Comparison of ENCODE assay signal across 19 cellular contexts in the genomic region with DNA sequence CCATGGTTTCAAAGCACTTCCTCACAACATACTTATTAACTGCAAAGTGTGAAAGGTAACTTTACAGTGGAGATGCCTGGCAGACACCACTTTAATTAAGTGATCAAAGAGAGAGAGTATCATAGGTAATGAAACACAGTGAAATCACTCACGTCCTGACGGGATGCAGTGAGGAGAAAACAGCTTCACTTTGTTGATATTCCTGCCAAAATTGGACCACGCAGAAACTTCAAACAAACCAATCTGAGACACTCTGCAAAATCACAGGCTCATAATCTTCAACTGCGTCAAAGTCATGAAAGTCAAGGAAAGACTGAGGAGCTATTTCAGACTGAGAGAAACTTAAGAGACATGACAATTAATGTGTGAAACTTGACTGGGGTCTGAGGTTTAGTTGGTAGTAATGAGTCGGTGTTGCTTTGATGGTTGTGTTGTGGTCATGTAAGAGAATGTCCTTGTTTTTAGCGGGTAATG.
A peak's percentile ranks its signal among the peaks of the same experiment; 100 is the strongest.
DNase-seq lines count a peak whose midpoint lies in the region; ATAC-seq lines count a peak whose summit lies in the region.
"Had no signal": no experiment of that assay in that cellular context is flagged by ENCODE, and none has a peak within 500 bp of the region (broad histone marks: within the 10 kb centered on the region; RNA-seq: fewer than 3 reads in every experiment).

No MANE protein-coding gene starts in this region.

- no peaks in the 10 kb centered on the region for H3K9me3 Mint-ChIP-seq in activated naive CD8-positive, alpha-beta T cell treated with anti-CD3 and anti-CD28 coated beads, Interleukin-2, amount 50 U/mL, for 24 hours
- H3K9me3 Mint-ChIP-seq: endodermal cell had no signal

- H3K27me3 ChIP-seq in H7 (ENCODE audit: control insufficient read depth, insufficient read depth, low read length): 0 out of 2 replicates have a peak, but pooled peaks cover 2% of the 10 kb centered on the region
- H3K27me3 ChIP-seq: adrenal gland, hepatocyte, neutrophil, testis had no signal

- no peaks in the 10 kb centered on the region for H3K36me3 Mint-ChIP-seq in activated naive CD8-positive, alpha-beta T cell treated with anti-CD3 and anti-CD28 coated beads, Interleukin-2, amount 50 U/mL, for 24 hours (ENCODE audit: low read depth)

- DNase-seq in stimulated activated CD4-positive, alpha-beta T cell treated with anti-CD3 and anti-CD28 coated beads, Interleukin-4, amount 100 ng/mL, for 24 hours: peak; percentile 24
- no peak for DNase-seq in stimulated activated CD4-positive, alpha-beta T cell treated with anti-CD3 and anti-CD28 coated beads, Interleukin-15, amount 100 ng/mL, for 24 hours
- DNase-seq in activated naive CD8-positive, alpha-beta T cell treated with anti-CD3 and anti-CD28 coated beads, Interleukin-2, amount 50 U/mL, for 24 hours: no peak
- DNase-seq in amniotic stem cell (lab: John Stamatoyannopoulos, UW) (no peak), H7 (no peak), NCI-H345 treated with DMSO at 0.1 percent for 48 hours (lab: John Stamatoyannopoulos, UW; ENCODE audit: unreplicated experiment) (no peak)
- DNase-seq: activated CD8-positive, alpha-beta memory T cell treated with anti-CD3 and anti-CD28 coated beads, Interleukin-2, amount 50 U/mL, for 4 hours; adrenal gland; cerebellar nuclear complex; endodermal cell; GF-D8; NCI-H1092; NCI-H748 treated with DMSO at 0.1 percent for 48 hours; right cardiac atrium; testis had no signal

- H3K27me3 Mint-ChIP-seq in activated naive CD8-positive, alpha-beta T cell treated with anti-CD3 and anti-CD28 coated beads, Interleukin-2, amount 50 U/mL, for 24 hours: peaks cover 8% of the 10 kb centered on the region

- H3K36me3 ChIP-seq in H7 (replicated peaks; ENCODE audit: control insufficient read depth, insufficient read depth, low read length): no peaks in the 10 kb centered on the region
- H3K36me3 ChIP-seq: adrenal gland had no signal

- peak; percentile 32 for ATAC-seq in HG02981 (IDR thresholded peaks at IDR 0.05; ENCODE audit: unreplicated experiment)
- ATAC-seq in activated naive CD8-positive, alpha-beta T cell treated with anti-CD3 and anti-CD28 coated beads, Interleukin-2, amount 50 U/mL, for 24 hours: peak; percentile 76
- ATAC-seq in HG03039 (IDR thresholded peaks at IDR 0.05; ENCODE audit: unreplicated experiment): no peak
- ATAC-seq: right cardiac atrium had no signal

- H3K4me3 ChIP-seq in H7 (ENCODE audit: insufficient read depth, low read depth, low read length): no peak overlapping the region
- H3K4me3 ChIP-seq: adrenal gland, hepatocyte, testis had no signal

- peak overlapping the region; percentile 82 for H3K27ac Mint-ChIP-seq in activated naive CD8-positive, alpha-beta T cell treated with anti-CD3 and anti-CD28 coated beads, Interleukin-2, amount 50 U/mL, for 24 hours
- H3K27ac Mint-ChIP-seq: endodermal cell had no signal

- H3K4me1 Mint-ChIP-seq in activated naive CD8-positive, alpha-beta T cell treated with anti-CD3 and anti-CD28 coated beads, Interleukin-2, amount 50 U/mL, for 24 hours: peaks cover 50% of the 10 kb centered on the region

- peak overlapping the region; percentile 27 for H3K4me3 Mint-ChIP-seq in activated naive CD8-positive, alpha-beta T cell treated with anti-CD3 and anti-CD28 coated beads, Interleukin-2, amount 50 U/mL, for 24 hours
- H3K4me3 Mint-ChIP-seq: endodermal cell had no signal
